Comparison of ENCODE assay signal across 16 cellular contexts in genomic region chr17:17027442-17028058, GRCh38. TPM values are rescaled to one million over a fixed set of nuclear protein-coding genes. Genes with fewer than 3 reads are reported as not detected.
A peak's percentile ranks its signal among the peaks of the same experiment; 100 is the strongest.
DNase-seq lines count a peak whose midpoint lies in the region; ATAC-seq and TF ChIP-seq lines count a peak whose summit lies in the region.
"Had no signal": no experiment of that assay in that cellular context is flagged by ENCODE, and none has a peak within 500 bp of the region (broad histone marks: within the 10 kb centered on the region; RNA-seq: fewer than 3 reads in every experiment).

No MANE protein-coding gene starts in this region.

- H3K9me3 ChIP-seq in RWPE2 (ENCODE audit: severe bottlenecking) (no peaks in the 10 kb centered on the region), suprapubic skin (no peaks in the 10 kb centered on the region)
- H3K9me3 ChIP-seq: BE2C, heart right ventricle had no signal

- H3K4me1 ChIP-seq in RWPE2 (ENCODE audit: insufficient read depth, poor library complexity, severe bottlenecking) (peaks cover 36% of the 10 kb centered on the region), suprapubic skin (peaks cover 32% of the 10 kb centered on the region)

- WGBS in suprapubic skin, result 74% methylated on average over 10 of the region's 10 CpGs

- DNase-seq in RWPE2 (ENCODE audit: low spot score), result no peak
- no peak for DNase-seq in left colon
- no peak for DNase-seq in suprapubic skin (ENCODE audit: low spot score in 2 of 2)
- no peak for DNase-seq in NCI-H1048 (lab: John Stamatoyannopoulos, UW)
- DNase-seq in islet precursor cell, result no peak
- DNase-seq in NCI-H187 (lab: John Stamatoyannopoulos, UW), result no peak
- DNase-seq: activated CD4-positive, alpha-beta memory T cell treated with anti-CD3 and anti-CD28 coated beads for 36 hours; activated T-cell treated with anti-CD3 and anti-CD28 coated beads, Interleukin-2, amount 50 U/mL, for 72 hours; BE2C; central memory CD4-positive, alpha-beta T cell; DMS153; naive thymus-derived CD4-positive, alpha-beta T cell; NCI-H446 had no signal

- H3K36me3 ChIP-seq in RWPE2 (ENCODE audit: low read depth) (no peaks in the 10 kb centered on the region), suprapubic skin (no peaks in the 10 kb centered on the region)
- H3K36me3 ChIP-seq: BE2C, heart right ventricle had no signal

- no peak overlapping the region for H3K4me3 ChIP-seq in RWPE2 (ENCODE audit: severe bottlenecking)
- H3K4me3 ChIP-seq in suprapubic skin, result no peak overlapping the region
- H3K4me3 ChIP-seq: heart right ventricle had no signal

- H3K27me3 ChIP-seq in RWPE2 (ENCODE audit: insufficient read depth, poor library complexity, severe bottlenecking) (no peaks in the 10 kb centered on the region), suprapubic skin (no peaks in the 10 kb centered on the region)
- H3K27me3 ChIP-seq: BE2C, heart right ventricle had no signal

- ATAC-seq in RWPE2 (ENCODE audit: low read depth) (no peak), left colon (peak; percentile 33)
- ATAC-seq: activated T-cell treated with anti-CD3 and anti-CD28 coated beads, Interleukin-2, amount 50 U/mL, for 72 hours; naive thymus-derived CD4-positive, alpha-beta T cell had no signal

- TF ChIP-seq CTCF in RWPE2 (IDR thresholded peaks at IDR 0.05; ENCODE audit: poor library complexity, severe bottlenecking) (no peak), suprapubic skin (IDR thresholded peaks at IDR 0.05) (no peak)

- no peak for TF ChIP-seq EP300 in suprapubic skin (IDR thresholded peaks at IDR 0.05)

- peak overlapping the region; percentile 93 for H3K27ac ChIP-seq in RWPE2 (ENCODE audit: poor library complexity, severe bottlenecking)
- peak overlapping the region; percentile 33 for H3K27ac ChIP-seq in suprapubic skin
- H3K27ac ChIP-seq: heart right ventricle had no signal

- TF ChIP-seq POLR2A in suprapubic skin (IDR thresholded peaks at IDR 0.05), result no peak

- intact Hi-C loops in left colon (cut with DNase I, micrococcal nuclease), result no loop called here

RNA-seq across cellular contexts. Expression of gene MPRIP, which starts 14.7 kb away (rescaled TPM):
- 100 to 1,000 TPM; 160 to 169 TPM for total RNA-seq in left colon
- 100 to 1,000 TPM; 122 to 207 (median 145) TPM for total RNA-seq in suprapubic skin

RNA-seq across cellular contexts. Expression of gene TNFRSF13B, which starts 55.6 kb away (rescaled TPM):
- total RNA-seq in left colon (1 to 10 TPM in 1 of 2 donors, under 1 TPM in 1; 0.79 to 1.4 TPM), suprapubic skin (1 to 10 TPM in 1 of 4 donors, not detected in 3; 3.8 TPM)
- total RNA-seq: activated CD4-positive, alpha-beta memory T cell treated with anti-CD3 and anti-CD28 coated beads for 36 hours; activated T-cell treated with anti-CD3 and anti-CD28 coated beads, Interleukin-2, amount 50 U/mL, for 72 hours; endothelial cell of umbilical vein; heart right ventricle; renal cortical epithelial cell had no signal
